Comparison of ENCODE assay signal across 8 cellular contexts in the genomic region with DNA sequence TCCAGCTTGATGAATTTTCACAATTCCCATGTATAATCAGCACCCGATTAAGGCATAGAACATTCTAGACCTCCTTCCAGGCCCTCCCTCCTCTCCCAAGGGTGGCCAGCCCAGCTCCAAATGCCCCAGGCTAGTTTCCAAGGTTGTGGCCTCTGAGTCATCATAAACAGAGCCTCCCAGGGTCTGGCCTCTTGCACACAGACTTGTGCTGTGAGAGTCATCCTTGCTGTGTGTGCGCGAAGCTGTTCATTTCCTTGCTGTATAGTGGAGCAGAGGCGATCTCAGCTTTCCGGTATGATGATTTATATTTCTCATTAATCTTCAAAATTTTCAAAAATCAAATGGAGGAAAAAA. TPM values are rescaled to one million over a fixed set of nuclear protein-coding genes. Genes with fewer than 3 reads are reported as not detected.
A peak's percentile ranks its signal among the peaks of the same experiment; 100 is the strongest.
DNase-seq lines count a peak whose midpoint lies in the region; ATAC-seq and TF ChIP-seq lines count a peak whose summit lies in the region.

No MANE protein-coding gene starts in this region.

- H3K27ac ChIP-seq in AG04450 (ENCODE audit: low read depth, low read length) (peak overlapping the region; percentile 99), PC-3 (ENCODE audit: low read length) (peak overlapping the region; percentile 61), esophagus (ENCODE audit: low read depth in 2 of 2, low read length in 1 of 2) (peak overlapping the region; percentile 73 to 81), muscle layer of duodenum (ENCODE audit: low read length) (peak overlapping the region; percentile 51)

- TF ChIP-seq CTCF in AG04450 (IDR thresholded peaks at IDR 0.05; ENCODE audit: low read depth, low read length) (no peak), PC-3 (conservative IDR thresholded peaks at IDR 0.05; ENCODE audit: low read depth, low read length) (no peak)

- peaks cover 32% of the 10 kb centered on the region for H3K4me1 ChIP-seq in PC-3 (ENCODE audit: insufficient read depth, low read length)
- peaks cover 2 to 8% of the 10 kb centered on the region in 2 donors for H3K4me1 ChIP-seq in esophagus (ENCODE audit: control insufficient read depth in 2 of 2, insufficient read depth in 2 of 2, low read length in 1 of 2)
- peaks cover 0 to 22% of the 10 kb centered on the region in 2 donors for H3K4me1 ChIP-seq in muscle layer of duodenum (ENCODE audit: control insufficient read depth in 1 of 2, insufficient read depth in 2 of 2, low read length in 2 of 2)

- H3K9me3 ChIP-seq in AG04450 (ENCODE audit: control insufficient read depth, insufficient read depth, low read length) (no peaks in the 10 kb centered on the region; the same call in 1 of the 2 replicates), PC-3 (ENCODE audit: low read length) (no peaks in the 10 kb centered on the region), esophagus (ENCODE audit: control insufficient read depth in 2 of 2, insufficient read depth in 1 of 2, low read depth in 1 of 2, low read length in 1 of 2) (no peaks in the 10 kb centered on the region), muscle layer of duodenum (ENCODE audit: control insufficient read depth in 1 of 2, low read length in 2 of 2) (no peaks in the 10 kb centered on the region)

- CTCF ChIA-PET in AG04450 (lab: Charles Lee) (interaction anchor here (1.8 to 2.4 kb wide), 3 partner anchors 11 to 165 kb away, joined by 7 to 15 read pairs (median 11); no protein-coding TSS in a partner anchor), PC-3 (lab: Charles Lee) (interaction anchor here (1.1 to 1.4 kb wide), 2 partner anchors 11 to 55 kb away, joined by 5 to 8 read pairs; no protein-coding TSS in a partner anchor)

- H3K9ac ChIP-seq in PC-3 (ENCODE audit: low read length): no peak overlapping the region; the same call in 1 of the 2 replicates

- no peaks in the 10 kb centered on the region for H3K79me2 ChIP-seq in PC-3 (ENCODE audit: low read length)

- POLR2A ChIA-PET in AG04450 (lab: Yijun Ruan, JAX) (interaction anchor here (0.7 to 1.4 kb wide), 7 partner anchors 10 to 199 kb away, joined by 3 to 8 read pairs (median 5); a partner anchor contains a TSS), PC-3 (lab: Charles Lee; ENCODE audit: unreplicated experiment) (interaction anchor here (0.7 kb wide), 1 partner anchor 225 kb away, joined by 3 read pairs; no protein-coding TSS in a partner anchor)

- peak overlapping the region; percentile 57 for H3K4me2 ChIP-seq in PC-3 (ENCODE audit: low read length)

- no peaks in the 10 kb centered on the region for H3F3A ChIP-seq in PC-3 (ENCODE audit: low read length, unreplicated experiment)

- no peaks in the 10 kb centered on the region for H3K9me2 ChIP-seq in PC-3 (replicated peaks; ENCODE audit: low read length)

- intact Hi-C loops in PC-3 (cut with micrococcal nuclease): no loop called here

- H3K4me3 ChIP-seq in AG04450 (ENCODE audit: low read depth, low read length): peak overlapping the region; percentile 32; the same call in 1 of the 2 replicates
- H3K4me3 ChIP-seq in PC-3 (ENCODE audit: low read length): no peak overlapping the region
- H3K4me3 ChIP-seq in esophagus (ENCODE audit: low read depth in 1 of 2, low read length in 2 of 2): no peak overlapping the region
- H3K4me3 ChIP-seq in muscle layer of duodenum (ENCODE audit: low read depth in 1 of 2, low read length in 2 of 2): peak overlapping the region in 1 of 2 donors; percentile 19

- H4K20me1 ChIP-seq in PC-3 (ENCODE audit: low read length): no peaks in the 10 kb centered on the region

- H3K36me3 ChIP-seq in PC-3 (ENCODE audit: low read depth, low read length): no peaks in the 10 kb centered on the region
- H3K36me3 ChIP-seq in esophagus (ENCODE audit: control insufficient read depth in 2 of 2, insufficient read depth in 2 of 2, low read length in 1 of 2): no peaks in the 10 kb centered on the region
- peaks cover 0 to 6% of the 10 kb centered on the region in 2 donors for H3K36me3 ChIP-seq in muscle layer of duodenum (ENCODE audit: control insufficient read depth in 1 of 2, insufficient read depth in 2 of 2, low read length in 2 of 2)

- peak overlapping the region; percentile 7; the same call in 1 of the 2 replicates for H2AFZ ChIP-seq in PC-3 (ENCODE audit: low read length)

- DNase-seq in AG04450 (ENCODE audit: low read depth, low spot score) (peak; percentile 95), PC-3 (peak; percentile 89), NCI-H1436 (lab: John Stamatoyannopoulos, UW) (no peak), NCI-H2171 (lab: John Stamatoyannopoulos, UW) (no peak), NCI-H2196 treated with DMSO at 0.1 percent for 48 hours (lab: John Stamatoyannopoulos, UW; ENCODE audit: unreplicated experiment) (no peak), cerebellar nuclear complex (lab: John Stamatoyannopoulos, UW) (no peak)

- BruUV-seq in PC-3 (replicated peaks; lab: Mats Ljungman, UMichigan): no TSS peak

- 37 to 52% methylated on average over 5 of the region's 5 CpGs for WGBS in esophagus, 2 donors

- H3K27me3 ChIP-seq in AG04450 (ENCODE audit: control insufficient read depth, insufficient read depth, low read length): no peaks in the 10 kb centered on the region
- H3K27me3 ChIP-seq in PC-3 (ENCODE audit: low read length): no peaks in the 10 kb centered on the region
- no peaks in the 10 kb centered on the region for H3K27me3 ChIP-seq in esophagus (ENCODE audit: control insufficient read depth in 1 of 2, insufficient read depth in 2 of 2, low read length in 2 of 2)
- no peaks in the 10 kb centered on the region for H3K27me3 ChIP-seq in muscle layer of duodenum (ENCODE audit: low read depth, low read length)

- ATAC-seq in PC-3: peak; percentile 93

RNA-seq across cellular contexts. Expression of a gene that starts 20.5 kb away (rescaled TPM):
- 0.02 TPM in 1 of 2 replicates, not detected in the other for polyA plus RNA-seq in AG04450 (2011; rRNA removed)
- not detected in 2 replicates for polyA minus RNA-seq in AG04450 (2011; rRNA and poly(A)+ RNA removed)
- not detected in 2 replicates for total RNA-seq in PC-3 (2014; rRNA removed)
- polyA plus RNA-seq in esophagus: under 1 TPM; 0.04 to 0.19 TPM

Comparison
In these comparisons a context has a peak if more than half of its experiments do, and no peak if none do; other contexts are left out.
1. DNase-seq: peak in AG04450 (single experiment) and PC-3 (single experiment); none in NCI-H1436 (single experiment), NCI-H2171 (single experiment), NCI-H2196 treated with DMSO at 0.1 percent for 48 hours (single experiment) and cerebellar nuclear complex (0 of 2).
2. Peak in every context shown above with its lines, with median percentiles within 50 percentile points of each other: H3K27ac ChIP-seq.